1 cellular context compared by ENCODE assay signal in genomic region chr4:26317766-26318165, GRCh38.
TF ChIP-seq lines count a peak whose summit lies in the region.

No MANE protein-coding gene starts in this region.

TF ChIP-seq in HCT116, 20 proteins besides CTCF, POLR2A, EP300 and RAD21 (continued from another document):
- no peak for TF ChIP-seq ZBTB33 (IDR thresholded peaks at IDR 0.05; ENCODE audit: extremely low read depth, insufficient replicate concordance, low read length)
- no peak for TF ChIP-seq JUND (IDR thresholded peaks at IDR 0.05)
